In the genomic region with DNA sequence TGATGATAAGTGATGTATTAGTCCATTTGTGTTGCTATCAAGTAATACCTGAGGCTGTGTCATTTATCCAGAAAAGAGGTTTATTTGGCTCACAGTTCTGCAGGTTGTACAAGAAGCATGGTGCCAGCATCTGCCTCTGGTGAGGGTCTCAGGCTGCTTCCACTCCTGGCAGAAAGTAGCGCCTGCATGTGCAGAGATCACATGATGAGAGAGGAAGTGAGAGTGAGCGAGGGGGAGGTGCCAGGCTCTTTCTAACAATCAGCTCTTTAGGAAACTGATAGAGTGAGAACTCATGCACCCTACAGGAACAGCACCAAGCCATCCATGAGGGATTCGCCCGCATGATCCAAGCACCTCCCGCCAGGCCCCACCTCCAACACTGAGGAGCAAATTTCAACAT, we compare ENCODE assay signal across 1 cellular context.
TF ChIP-seq lines count a peak whose summit lies in the region.

No MANE protein-coding gene starts in this region.

TF ChIP-seq in GM12878, 131 proteins besides CTCF, POLR2A, EP300 and RAD21 (continued from another document):
- TF ChIP-seq, protein P1, sequence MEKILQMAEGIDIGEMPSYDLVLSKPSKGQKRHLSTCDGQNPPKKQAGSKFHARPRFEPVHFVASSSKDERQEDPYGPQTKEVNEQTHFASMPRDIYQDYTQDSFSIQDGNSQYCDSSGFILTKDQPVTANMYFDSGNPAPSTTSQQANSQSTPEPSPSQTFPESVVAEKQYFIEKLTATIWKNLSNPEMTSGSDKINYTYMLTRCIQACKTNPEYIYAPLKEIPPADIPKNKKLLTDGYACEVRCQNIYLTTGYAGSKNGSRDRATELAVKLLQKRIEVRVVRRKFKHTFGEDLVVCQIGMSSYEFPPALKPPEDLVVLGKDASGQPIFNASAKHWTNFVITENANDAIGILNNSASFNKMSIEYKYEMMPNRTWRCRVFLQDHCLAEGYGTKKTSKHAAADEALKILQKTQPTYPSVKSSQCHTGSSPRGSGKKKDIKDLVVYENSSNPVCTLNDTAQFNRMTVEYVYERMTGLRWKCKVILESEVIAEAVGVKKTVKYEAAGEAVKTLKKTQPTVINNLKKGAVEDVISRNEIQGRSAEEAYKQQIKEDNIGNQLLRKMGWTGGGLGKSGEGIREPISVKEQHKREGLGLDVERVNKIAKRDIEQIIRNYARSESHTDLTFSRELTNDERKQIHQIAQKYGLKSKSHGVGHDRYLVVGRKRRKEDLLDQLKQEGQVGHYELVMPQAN (conservative IDR thresholded peaks at IDR 0.05) = no peak
- TF ChIP-seq RAD51 (IDR thresholded peaks at IDR 0.05) (peak; percentile 59; the same call in 1 of the 2 replicates), SPI1 (IDR thresholded peaks at IDR 0.05; ENCODE audit: borderline replicate concordance, insufficient read depth, low read depth, low read length) (peak; percentile 68; the same call in 1 of the 2 replicates), DPF2 (IDR thresholded peaks at IDR 0.05) (no peak), BHLHE40 (IDR thresholded peaks at IDR 0.05; ENCODE audit: borderline replicate concordance in 1 of 2, low read depth in 2 of 2, low read length in 1 of 2) (peak in 1 of 2 experiments; percentile 75; a peak in 2 of 4 replicates)
